In the genomic region with DNA sequence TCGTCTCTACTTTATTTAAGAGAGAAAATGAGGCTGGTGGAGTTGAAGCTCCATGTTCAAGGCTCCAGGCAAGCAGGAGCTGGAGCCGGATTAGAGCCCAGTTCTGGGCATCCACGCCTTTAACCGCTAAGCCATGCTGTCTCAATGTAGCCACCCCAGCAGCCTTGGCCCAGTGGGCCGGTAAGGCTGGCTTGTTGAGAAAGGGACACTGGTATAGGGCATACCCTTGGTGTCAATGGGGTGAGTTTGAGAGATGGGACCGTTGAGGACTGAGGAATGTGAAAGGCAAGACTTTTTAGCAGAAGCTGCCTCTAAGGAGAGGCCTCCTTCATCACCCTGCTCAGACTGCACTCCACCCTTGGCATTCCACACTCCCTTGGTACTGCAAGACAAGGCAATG, we compare ENCODE assay signal across 25 cellular contexts.
"Had no signal": no experiment of that assay in that cellular context is flagged by ENCODE, and none has a peak within 500 bp of the region (broad histone marks: within the 10 kb centered on the region; RNA-seq: fewer than 3 reads in every experiment).

No MANE protein-coding gene starts in this region.

- ATAC-seq: heart right ventricle; left colon; left lung; lower lobe of right lung; naive thymus-derived CD4-positive, alpha-beta T cell; natural killer cell treated with Interleukin-12 subunit alpha and Interleukin-12 subunit beta and Interleukin-15 and Interleukin-18, amount 100 ng/mL, for 72 hours; pancreas; right lobe of liver; stimulated activated naive B cell treated with anti-CD40 and anti-IgM and Interleukin-4, amounts not matched to agents 10 μg/mL and 1 μg/mL and 100 μg/mL, for 72 hours; stimulated activated naive CD8-positive, alpha-beta T cell treated with anti-CD3 and anti-CD28 coated beads, Interleukin-15, Interleukin-2, amounts not matched to agents 100 U/mL and 50 U/mL, for 24 hours had no signal

- H3K27ac ChIP-seq: heart right ventricle, left lung, lower lobe of right lung, pancreas, prostate gland, right lobe of liver, stomach, testis, thyroid gland, transverse colon, upper lobe of left lung had no signal

- H3K9me3 ChIP-seq: left lung, lower lobe of right lung, pancreas, prostate gland, right lobe of liver, stomach, testis, thyroid gland, transverse colon, upper lobe of left lung had no signal

- H3K4me1 ChIP-seq: heart right ventricle, left lung, lower lobe of right lung, pancreas, prostate gland, right lobe of liver, stomach, testis, thyroid gland, transverse colon, upper lobe of left lung had no signal

- DNase-seq: heart right ventricle; hippocampal formation; kidney; left colon; left lung; lower lobe of right lung; mesendoderm; naive thymus-derived CD4-positive, alpha-beta T cell; pancreas; posterior cingulate gyrus; retina; right lobe of liver; stimulated activated CD4-positive, alpha-beta T cell treated with anti-CD3 and anti-CD28 coated beads, Interleukin-12 subunit alpha, Interleukin-12 subunit beta, amount 100 ng/mL, for 4 hours; stimulated activated CD4-positive, alpha-beta T cell treated with anti-CD3 and anti-CD28 coated beads, Interleukin-15, amount 100 ng/mL, for 24 hours; stimulated activated CD4-positive, alpha-beta T cell treated with anti-CD3 and anti-CD28 coated beads, Interleukin-2, amount 100 ng/mL, for 24 hours; stimulated activated CD4-positive, alpha-beta T cell treated with anti-CD3 and anti-CD28 coated beads, Interleukin-4, amount 100 ng/mL, for 1 hour; stimulated activated naive B cell treated with anti-CD40 and anti-IgM and Interleukin-4, amounts not matched to agents 10 μg/mL and 1 μg/mL and 100 μg/mL, for 72 hours; stimulated activated naive CD8-positive, alpha-beta T cell treated with anti-CD3 and anti-CD28 coated beads, Interleukin-15, Interleukin-2, amounts not matched to agents 100 U/mL and 50 U/mL, for 24 hours; stomach; testis; thyroid gland; transverse colon; upper lobe of left lung had no signal

- H3K27me3 ChIP-seq: left lung, pancreas, right lobe of liver, testis, thyroid gland, transverse colon, upper lobe of left lung had no signal

- H3K36me3 ChIP-seq: heart right ventricle, left lung, lower lobe of right lung, pancreas, prostate gland, right lobe of liver, stomach, thyroid gland, transverse colon, upper lobe of left lung had no signal

- H3K4me3 ChIP-seq: heart right ventricle, left lung, lower lobe of right lung, pancreas, prostate gland, right lobe of liver, stomach, testis, thyroid gland, transverse colon, upper lobe of left lung had no signal
